ENCODE assay signal across 2 cellular contexts in genomic region chr1:25201006-25201405, GRCh38.
TF ChIP-seq lines count a peak whose summit lies in the region.

No MANE protein-coding gene starts in this region.

TF ChIP-seq in WTC11, 78 proteins besides CTCF, POLR2A, EP300 and RAD21:
- TF ChIP-seq JAZF1 (CRISPR knock-in tag; IDR thresholded peaks at IDR 0.05) = no peak
- TF ChIP-seq ZNF671 (CRISPR knock-in tag; IDR thresholded peaks at IDR 0.05) = no peak
- no peak for TF ChIP-seq ZNF425 (CRISPR knock-in tag; conservative IDR thresholded peaks at IDR 0.05)

TF ChIP-seq in H1, 55 proteins besides CTCF, POLR2A, EP300 and RAD21:
- no peak for TF ChIP-seq TEAD4 (IDR thresholded peaks at IDR 0.05; ENCODE audit: low read depth, low read length)
- TF ChIP-seq PHF8 (conservative IDR thresholded peaks at IDR 0.05; ENCODE audit: low read depth, low read length) = no peak
- TF ChIP-seq MAFK (IDR thresholded peaks at IDR 0.05; ENCODE audit: low read depth, low read length) = no peak
- TF ChIP-seq TAF7 (optimal IDR thresholded peaks at IDR 0.05; ENCODE audit: borderline replicate concordance, low read depth, low read length) = no peak
- no peak for TF ChIP-seq RFX5 (IDR thresholded peaks at IDR 0.05; ENCODE audit: borderline replicate concordance, low read depth, low read length)
- TF ChIP-seq KDM5A (IDR thresholded peaks at IDR 0.05; ENCODE audit: low read length) = no peak
- TF ChIP-seq SRF (IDR thresholded peaks at IDR 0.05; ENCODE audit: low read depth, low read length) = no peak
- TF ChIP-seq ASH2L (IDR thresholded peaks at IDR 0.05; ENCODE audit: low read length) = no peak
